Comparison of ENCODE assay signal across 26 cellular contexts in the genomic region with DNA sequence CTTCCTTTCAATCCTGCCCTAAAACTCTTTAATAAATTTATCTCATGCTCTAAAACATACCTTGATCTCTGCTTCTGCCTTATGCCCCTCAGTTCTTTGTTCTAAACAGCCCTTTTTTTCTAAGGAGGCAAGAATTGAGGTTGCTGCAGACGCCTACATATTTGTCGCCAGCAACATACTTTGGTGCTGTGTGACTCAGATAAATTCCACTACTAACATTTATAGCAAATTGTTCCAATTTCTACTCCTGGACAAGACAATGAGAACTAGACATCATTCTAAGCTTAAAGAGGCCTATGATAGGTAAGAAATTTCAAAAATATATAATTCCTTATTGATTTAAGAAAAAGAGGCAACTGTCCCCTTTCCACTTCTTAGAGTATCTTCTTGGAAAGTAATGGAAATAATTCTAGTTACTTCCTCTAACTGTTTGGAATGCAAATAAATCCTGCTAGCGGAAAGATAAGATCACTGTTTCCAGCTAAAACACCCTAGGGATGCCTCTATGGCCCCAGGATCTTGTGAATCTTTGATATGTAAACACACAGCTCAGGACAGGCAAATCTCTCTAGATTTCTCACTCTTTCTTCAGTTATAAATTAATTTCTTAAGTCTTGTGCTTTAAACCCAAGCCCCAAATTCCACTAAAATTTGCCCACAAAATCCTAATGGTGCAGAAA.
A peak's percentile ranks its signal among the peaks of the same experiment; 100 is the strongest.
DNase-seq lines count a peak whose midpoint lies in the region; ATAC-seq and TF ChIP-seq lines count a peak whose summit lies in the region.
"Had no signal": no experiment of that assay in that cellular context is flagged by ENCODE, and none has a peak within 500 bp of the region (broad histone marks: within the 10 kb centered on the region; RNA-seq: fewer than 3 reads in every experiment).

No MANE protein-coding gene starts in this region.

- TF ChIP-seq POLR2A in spleen (IDR thresholded peaks at IDR 0.05) = no peak

- no TSS peak for BruUV-seq in PC-3 (replicated peaks; lab: Mats Ljungman, UMichigan)

- no peak overlapping the region for H3K4me2 ChIP-seq in PC-3 (ENCODE audit: low read length)

- no peaks in the 10 kb centered on the region for H3K27me3 ChIP-seq in PC-3 (ENCODE audit: low read length)
- H3K27me3 ChIP-seq in spleen (replicated peaks in 1 of 7) = no peaks in the 10 kb centered on the region
- no peaks in the 10 kb centered on the region for H3K27me3 ChIP-seq in upper lobe of right lung
- H3K27me3 ChIP-seq: BE2C, MG63, pancreas, SJCRH30 had no signal

- POLR2A ChIA-PET in PC-3 (lab: Charles Lee; ENCODE audit: unreplicated experiment) = interaction anchor here (0.7 kb wide), 1 partner anchor 75 kb away, joined by 3 read pairs; no protein-coding TSS in a partner anchor

- no peaks in the 10 kb centered on the region for H4K20me1 ChIP-seq in PC-3 (ENCODE audit: low read length)

- intact Hi-C loops in PC-3 (cut with micrococcal nuclease) = no loop called here
- intact Hi-C loops in spleen (cut with DNase I; ENCODE audit: low total_unique reads) = no loop called here
- intact Hi-C loops in upper lobe of right lung (cut with DNase I) = no loop called here

- H3K27ac ChIP-seq in PC-3 (ENCODE audit: low read length) = no peak overlapping the region
- H3K27ac ChIP-seq in spleen = no peak overlapping the region
- no peak overlapping the region for H3K27ac ChIP-seq in upper lobe of right lung
- H3K27ac ChIP-seq: pancreas, SJCRH30 had no signal

- CTCF ChIA-PET in PC-3 (lab: Charles Lee) = no interaction called here

- no peak overlapping the region for H3K9ac ChIP-seq in PC-3 (ENCODE audit: low read length)

- H3F3A ChIP-seq in PC-3 (ENCODE audit: low read length, unreplicated experiment) = no peaks in the 10 kb centered on the region

- H3K4me3 ChIP-seq in PC-3 (ENCODE audit: low read length) (no peak overlapping the region), fibroblast of pulmonary artery (replicated peaks; ENCODE audit: low read depth, low read length) (no peak overlapping the region), spleen (no peak overlapping the region), upper lobe of right lung (no peak overlapping the region)
- H3K4me3 ChIP-seq: K562, MG63, pancreas, SJCRH30 had no signal

- H3K36me3 ChIP-seq in PC-3 (ENCODE audit: low read depth, low read length) (no peaks in the 10 kb centered on the region), spleen (no peaks in the 10 kb centered on the region), upper lobe of right lung (no peaks in the 10 kb centered on the region)
- H3K36me3 ChIP-seq: BE2C, MG63, pancreas, SJCRH30 had no signal

- H3K4me1 ChIP-seq in PC-3 (ENCODE audit: insufficient read depth, low read length) (peaks cover 12% of the 10 kb centered on the region; the same call in 1 of the 2 replicates), spleen (no peaks in the 10 kb centered on the region), upper lobe of right lung (no peaks in the 10 kb centered on the region)
- H3K4me1 ChIP-seq: BE2C, pancreas, SJCRH30 had no signal

- ATAC-seq in PC-3 (peak; percentile 37; the same call in 1 of the 2 replicates), HG02678 (IDR thresholded peaks at IDR 0.05; ENCODE audit: unreplicated experiment) (no peak), upper lobe of right lung (no peak)
- ATAC-seq: activated CD8-positive, alpha-beta T cell treated with anti-CD3 and anti-CD28 coated beads, Interleukin-2, amount 10 ng/mL, durations not matched to agents 7 days and 5 days; K562; pancreas had no signal

- H2AFZ ChIP-seq in PC-3 (ENCODE audit: low read length) = no peak overlapping the region

- peak; percentile 88 for DNase-seq in EH (ENCODE audit: low read depth)
- peak; percentile 14 for DNase-seq in PC-3
- peak; percentile 3 for DNase-seq in fibroblast of pulmonary artery (ENCODE audit: low read depth)
- DNase-seq in NCI-H2196 treated with DMSO at 0.1 percent for 48 hours (lab: John Stamatoyannopoulos, UW; ENCODE audit: unreplicated experiment) = no peak
- DNase-seq in spleen = no peak
- no peak for DNase-seq in upper lobe of right lung
- DNase-seq: activated CD4-positive, CD25-positive, alpha-beta regulatory T cell treated with anti-CD3 and anti-CD28 coated beads, Interleukin-2, amount 50 U/mL, for 72 hours; activated CD8-positive, alpha-beta T cell treated with anti-CD3 and anti-CD28 coated beads, Interleukin-2, amount 10 ng/mL, durations not matched to agents 7 days and 5 days; activated effector memory CD4-positive, alpha-beta T cell treated with anti-CD3 and anti-CD28 coated beads, Interleukin-2, amount 50 U/mL, for 16 hours; activated naive CD8-positive, alpha-beta T cell treated with anti-CD3 and anti-CD28 coated beads, Interleukin-2, amount 10 ng/mL, durations not matched to agents 7 days and 5 days; activated T-cell treated with anti-CD3 and anti-CD28 coated beads, Interleukin-2, amount 50 U/mL, for 1 hour; BE2C; effector CD4-positive, alpha-beta T cell; GDM1; glutamatergic neuron; H9; islet precursor cell; MG63; NCI-H2029; NCI-H2227 treated with DMSO at 0.1 percent for 48 hours; nephron progenitor cell; pancreas; SJCRH30; stimulated activated CD4-positive, alpha-beta T cell treated with anti-CD3 and anti-CD28 coated beads, Interleukin-2, amount 100 ng/mL, for 48 hours had no signal

- no peaks in the 10 kb centered on the region for H3K79me2 ChIP-seq in PC-3 (ENCODE audit: low read length)

- TF ChIP-seq CTCF in PC-3 (conservative IDR thresholded peaks at IDR 0.05; ENCODE audit: low read depth, low read length) (no peak), fibroblast of pulmonary artery (IDR thresholded peaks at IDR 0.05; ENCODE audit: low read length, missing control alignments) (no peak), spleen (IDR thresholded peaks at IDR 0.05 in 8 of 11, conservative IDR thresholded peaks at IDR 0.05 in 3 of 11) (no peak), upper lobe of right lung (IDR thresholded peaks at IDR 0.05) (no peak)

- no peaks in the 10 kb centered on the region for H3K9me3 ChIP-seq in PC-3 (ENCODE audit: low read length)
- H3K9me3 ChIP-seq in spleen = peaks cover 0 to 8% (median 0%) of the 10 kb centered on the region in 8 donors
- H3K9me3 ChIP-seq in upper lobe of right lung = no peaks in the 10 kb centered on the region
- H3K9me3 ChIP-seq: MG63, pancreas, SJCRH30 had no signal

- no peaks in the 10 kb centered on the region for H3K9me2 ChIP-seq in PC-3 (replicated peaks; ENCODE audit: low read length)

- WGBS in spleen, 5 donors = 68 to 91% (median 70%) methylated on average over 3 of the region's 3 CpGs

Comparison
In these comparisons a context has a peak if more than half of its experiments do, and no peak if none do; other contexts are left out.
1. DNase-seq: peak in EH (single experiment), PC-3 (single experiment) and fibroblast of pulmonary artery (single experiment); none in NCI-H2196 treated with DMSO at 0.1 percent for 48 hours (single experiment), spleen (single experiment) and upper lobe of right lung (single experiment).